In genomic region chr9:19230356-19231125, GRCh38 we compare ENCODE assay signal across 8 cellular contexts. TPM values are rescaled to one million over a fixed set of nuclear protein-coding genes. Genes with fewer than 3 reads are reported as not detected.
DNase-seq lines count a peak whose midpoint lies in the region; ATAC-seq and TF ChIP-seq lines count a peak whose summit lies in the region.

TSS of gene DENND4C (plus strand) at chr9:19230693. CDS start at chr9:19276175, 45,482 bp downstream.

- H3K9ac ChIP-seq in GM23248 (peak within 1 kb of the TSS; percentile 95), neural progenitor cell (peak within 1 kb of the TSS; percentile 88)

- no peaks in the 10 kb centered on the region for H3K9me3 ChIP-seq in GM23248 (ENCODE audit: low read depth)
- no peaks in the 10 kb centered on the region for H3K9me3 ChIP-seq in RWPE2 (ENCODE audit: severe bottlenecking)
- H3K9me3 ChIP-seq in neural progenitor cell (ENCODE audit: low read depth), result no peaks in the 10 kb centered on the region

- H3F3A ChIP-seq in GM23248 (ENCODE audit: insufficient read depth), result peaks cover 20% of the 10 kb centered on the region
- peaks cover 30% of the 10 kb centered on the region for H3F3A ChIP-seq in neural progenitor cell (ENCODE audit: low read depth)

- peaks cover 13% of the 10 kb centered on the region for H3K4me1 Mint-ChIP-seq in neural progenitor cell

- H3K79me2 ChIP-seq in GM23248 (ENCODE audit: insufficient read depth) (peaks cover 47% of the 10 kb centered on the region), neural progenitor cell (ENCODE audit: low read depth) (peaks cover 47% of the 10 kb centered on the region)

- H3K27me3 Mint-ChIP-seq in neural progenitor cell (ENCODE audit: insufficient read depth, low read depth), result peaks cover 2% of the 10 kb centered on the region

- H3K27me3 ChIP-seq in GM23248 (replicated peaks; ENCODE audit: insufficient read depth) (no peaks in the 10 kb centered on the region), RWPE2 (ENCODE audit: insufficient read depth, poor library complexity, severe bottlenecking) (no peaks in the 10 kb centered on the region), neural progenitor cell (no peaks in the 10 kb centered on the region)

- peak within 1 kb of the TSS; percentile 94 for H3K4me3 ChIP-seq in GM23248
- H3K4me3 ChIP-seq in RWPE2 (ENCODE audit: severe bottlenecking), result peak within 1 kb of the TSS; percentile 68
- peak within 1 kb of the TSS; percentile 71 to 94 for H3K4me3 ChIP-seq in foreskin fibroblast (ENCODE audit: low read depth in 1 of 2, low read length in 2 of 2)
- H3K4me3 ChIP-seq in neural progenitor cell, result peak within 1 kb of the TSS; percentile 85

- H4K20me1 ChIP-seq in GM23248 (ENCODE audit: insufficient read depth) (no peaks in the 10 kb centered on the region; the same call in 1 of the 2 replicates), neural progenitor cell (ENCODE audit: low read depth) (peaks cover 27% of the 10 kb centered on the region)

- no peaks in the 10 kb centered on the region for H3K36me3 Mint-ChIP-seq in neural progenitor cell

- peak within 1 kb of the TSS; percentile 82 for H2AFZ ChIP-seq in GM23248
- H2AFZ ChIP-seq in neural progenitor cell (replicated peaks), result peak within 1 kb of the TSS; percentile 75

- H3K4me1 ChIP-seq in GM23248 (ENCODE audit: insufficient read depth) (peaks cover 16% of the 10 kb centered on the region; the same call in 1 of the 2 replicates), RWPE2 (ENCODE audit: insufficient read depth, poor library complexity, severe bottlenecking) (peaks cover 7% of the 10 kb centered on the region), neural progenitor cell (peaks cover 17% of the 10 kb centered on the region)

- peak within 1 kb of the TSS; percentile 95 for H3K4me2 ChIP-seq in GM23248 (ENCODE audit: unreplicated experiment)
- H3K4me2 ChIP-seq in neural progenitor cell, result peak within 1 kb of the TSS; percentile 97

- peak within 1 kb of the TSS; percentile 98 for H3K27ac Mint-ChIP-seq in neural progenitor cell

- no peaks in the 10 kb centered on the region for H3K36me3 ChIP-seq in GM23248 (ENCODE audit: low read depth)
- H3K36me3 ChIP-seq in RWPE2 (ENCODE audit: low read depth), result 0 out of 2 replicates have a peak, but pooled peaks cover 6% of the 10 kb centered on the region
- no peaks in the 10 kb centered on the region for H3K36me3 ChIP-seq in neural progenitor cell

- H3K27ac ChIP-seq in GM23248, result peak within 1 kb of the TSS; percentile 88
- H3K27ac ChIP-seq in RWPE2 (ENCODE audit: poor library complexity, severe bottlenecking), result peak within 1 kb of the TSS; percentile 79
- peak within 1 kb of the TSS; percentile 98 for H3K27ac ChIP-seq in neural progenitor cell

- H3K4me3 Mint-ChIP-seq in neural progenitor cell, result peak within 1 kb of the TSS; percentile 97

- DNase-seq in ELR (ENCODE audit: low read depth), result peak; percentile 87
- peak; percentile 91 for DNase-seq in GM23248
- DNase-seq in Kasumi-1 (lab: John Stamatoyannopoulos, UW), result peak; percentile 47 to 71
- peak; percentile 83 for DNase-seq in RWPE2 (ENCODE audit: low spot score)
- peak; percentile 92 for DNase-seq in activated effector memory CD4-positive, alpha-beta T cell treated with anti-CD3 and anti-CD28 coated beads, Interleukin-2, amount 50 U/mL, for 16 hours
- peak; percentile 73 to 92 for DNase-seq in foreskin fibroblast
- peak; percentile 97 for DNase-seq in neural progenitor cell (ENCODE audit: low spot score)
- DNase-seq in stromal cell of bone marrow (ENCODE audit: low read depth), result peak; percentile 85

- no peaks in the 10 kb centered on the region for H3K9me2 ChIP-seq in GM23248 (ENCODE audit: insufficient read depth)

- no peaks in the 10 kb centered on the region for H3K9me3 Mint-ChIP-seq in neural progenitor cell

- ATAC-seq in RWPE2 (ENCODE audit: low read depth), result peak; percentile 76

- in situ Hi-C loops in GM23248 (cut with MboI), result no loop called here

- WGBS in GM23248 (ENCODE audit: low coverage in 1 of 2, low lambda C conversion rate in 2 of 2, missing lambda C conversion rate in 2 of 2), 2 experiments, result 1% methylated on average over 53 to 69 of the region's 86 CpGs

- TF ChIP-seq CTCF in RWPE2 (IDR thresholded peaks at IDR 0.05; ENCODE audit: poor library complexity, severe bottlenecking) (no peak), foreskin fibroblast (IDR thresholded peaks at IDR 0.05; ENCODE audit: low read depth, low read length) (no peak), neural progenitor cell (IDR thresholded peaks at IDR 0.05) (peak; percentile 42)

RNA-seq across cellular contexts. Expression of gene DENND4C, which starts in this region (rescaled TPM):
- 28.9 and 39.8 TPM in 2 replicates for total RNA-seq in GM23248 (2014; rRNA removed; shearing (Covaris generic))
- polyA plus RNA-seq in GM23248 (2016; fragmentation: Nextera tagmentation; extraction: Ambion mirVana), result 11.8 and 11.9 TPM in 2 replicates
- total RNA-seq in neural progenitor cell (ENCODE audit: low replicate concordance), result 40.7 and 73.4 TPM in 2 replicates

Comparison
In these comparisons a context has a peak if more than half of its experiments do, and no peak if none do; other contexts are left out.
1. Peak in every context shown above with its lines: DNase-seq, ATAC-seq, H3K4me3 ChIP-seq and H3K27ac ChIP-seq.